8 cellular contexts compared by ENCODE assay signal in genomic region chr9:128912270-128912853, GRCh38. TPM values are rescaled to one million over a fixed set of nuclear protein-coding genes. Genes with fewer than 3 reads are reported as not detected.
DNase-seq lines count a peak whose midpoint lies in the region; ATAC-seq and TF ChIP-seq lines count a peak whose summit lies in the region.

No MANE protein-coding gene starts in this region.

- H3K36me3 Mint-ChIP-seq in activated CD8-positive, alpha-beta T cell treated with anti-CD3 and anti-CD28 coated beads for 36 hours (ENCODE audit: low read depth) = peaks cover 44% of the 10 kb centered on the region

- intact Hi-C loops in activated CD8-positive, alpha-beta T cell treated with anti-CD3 and anti-CD28 coated beads for 36 hours (cut with micrococcal nuclease) = no loop called here

- no peaks in the 10 kb centered on the region for H3K27me3 Mint-ChIP-seq in activated CD8-positive, alpha-beta T cell treated with anti-CD3 and anti-CD28 coated beads for 36 hours

- POLR2A ChIA-PET in activated CD8-positive, alpha-beta T cell treated with anti-CD3 and anti-CD28 coated beads for 36 hours (lab: Charles Lee) = interaction anchor here (1.0 to 1.9 kb wide), 2 partner anchors 10 to 19 kb away, joined by 3 to 9 read pairs; no protein-coding TSS in a partner anchor

- peaks cover 61% of the 10 kb centered on the region for H3K4me1 Mint-ChIP-seq in activated CD8-positive, alpha-beta T cell treated with anti-CD3 and anti-CD28 coated beads for 36 hours (ENCODE audit: low read depth)

- CTCF ChIA-PET in activated CD8-positive, alpha-beta T cell treated with anti-CD3 and anti-CD28 coated beads for 36 hours (lab: Charles Lee) = interaction anchor here (0.9 to 1.2 kb wide), 2 partner anchors 15 to 16 kb away, joined by 3 to 4 read pairs; no protein-coding TSS in a partner anchor

- peak overlapping the region; percentile 69 for H3K27ac Mint-ChIP-seq in activated CD8-positive, alpha-beta T cell treated with anti-CD3 and anti-CD28 coated beads for 36 hours

- peak; percentile 24 for ATAC-seq in activated CD8-positive, alpha-beta T cell treated with anti-CD3 and anti-CD28 coated beads for 36 hours
- ATAC-seq in GM21723 (IDR thresholded peaks at IDR 0.05; ENCODE audit: unreplicated experiment) = no peak

- H3K9me3 Mint-ChIP-seq in activated CD8-positive, alpha-beta T cell treated with anti-CD3 and anti-CD28 coated beads for 36 hours = no peaks in the 10 kb centered on the region

- DNase-seq in H4 (ENCODE audit: low spot score) (peak; percentile 61), foreskin fibroblast (peak; percentile 91 to 92), skeletal muscle cell (ENCODE audit: low read depth) (peak; percentile 44), NCI-H2029 treated with DMSO at 0.1 percent for 48 hours (lab: John Stamatoyannopoulos, UW) (no peak), T-helper 9 cell (no peak), SKM-1 treated with dmso at 0.1 percent for 144 hours (lab: John Stamatoyannopoulos, UW; ENCODE audit: unreplicated experiment) (no peak)
- DNase-seq in activated CD8-positive, alpha-beta T cell treated with anti-CD3 and anti-CD28 coated beads for 36 hours = peak; percentile 34

- no peak overlapping the region for H3K4me3 ChIP-seq in foreskin fibroblast (ENCODE audit: low read depth in 1 of 2, low read length in 2 of 2)
- H3K4me3 ChIP-seq in skeletal muscle cell (ENCODE audit: low read depth, low read length) = no peak overlapping the region

- no peak overlapping the region for H3K4me3 Mint-ChIP-seq in activated CD8-positive, alpha-beta T cell treated with anti-CD3 and anti-CD28 coated beads for 36 hours

- TF ChIP-seq CTCF in activated CD8-positive, alpha-beta T cell treated with anti-CD3 and anti-CD28 coated beads for 36 hours (IDR thresholded peaks at IDR 0.05) = no peak
- TF ChIP-seq CTCF in foreskin fibroblast (IDR thresholded peaks at IDR 0.05; ENCODE audit: low read depth, low read length) = no peak

RNA-seq across cellular contexts. Expression of gene PHYHD1, which starts 8.4 kb away (rescaled TPM):
- total RNA-seq in H4 (2014; rRNA removed; shearing (Covaris generic)) = not detected in 2 replicates
- total RNA-seq in activated CD8-positive, alpha-beta T cell treated with anti-CD3 and anti-CD28 coated beads for 36 hours = 1 to 10 TPM in 1 of 2 experiments, under 1 TPM in 1; 0.61 to 1.5 TPM

RNA-seq across cellular contexts. Expression of gene LRRC8A, which starts 30.4 kb away (rescaled TPM):
- 17.8 and 26.8 TPM in 2 replicates for total RNA-seq in H4 (2014; rRNA removed; shearing (Covaris generic))
- 10 to 100 TPM; 15.1 to 16.2 TPM for total RNA-seq in activated CD8-positive, alpha-beta T cell treated with anti-CD3 and anti-CD28 coated beads for 36 hours

RNA-seq across cellular contexts. Expression of gene KYAT1, which starts 30.6 kb away (rescaled TPM):
- 7.1 and 7.3 TPM in 2 replicates for total RNA-seq in H4 (2014; rRNA removed; shearing (Covaris generic))
- total RNA-seq in activated CD8-positive, alpha-beta T cell treated with anti-CD3 and anti-CD28 coated beads for 36 hours = 10 to 100 TPM; 17.0 to 18.6 TPM

RNA-seq across cellular contexts. Expression of gene DOLK, which starts 35.0 kb away (rescaled TPM):
- total RNA-seq in H4 (2014; rRNA removed; shearing (Covaris generic)) = 23.3 and 28.3 TPM in 2 replicates
- total RNA-seq in activated CD8-positive, alpha-beta T cell treated with anti-CD3 and anti-CD28 coated beads for 36 hours = 1 to 10 TPM; 5.7 TPM

RNA-seq across cellular contexts. Expression of gene NUP188, which starts 35.1 kb away (rescaled TPM):
- 37.0 and 51.6 TPM in 2 replicates for total RNA-seq in H4 (2014; rRNA removed; shearing (Covaris generic))
- 100 to 1,000 TPM in 1 of 2 experiments, 10 to 100 TPM in 1; 96.2 to 110 TPM for total RNA-seq in activated CD8-positive, alpha-beta T cell treated with anti-CD3 and anti-CD28 coated beads for 36 hours

Comparison
In these comparisons a context has a peak if more than half of its experiments do, and no peak if none do; other contexts are left out.
1. DNase-seq: peak in H4 (single experiment), activated CD8-positive, alpha-beta T cell treated with anti-CD3 and anti-CD28 coated beads for 36 hours (single experiment), foreskin fibroblast (2 of 2) and skeletal muscle cell (single experiment); none in NCI-H2029 treated with DMSO at 0.1 percent for 48 hours (single experiment), T-helper 9 cell (single experiment) and SKM-1 treated with dmso at 0.1 percent for 144 hours (single experiment).